Comparison of ENCODE assay signal across 8 cellular contexts in the genomic region with DNA sequence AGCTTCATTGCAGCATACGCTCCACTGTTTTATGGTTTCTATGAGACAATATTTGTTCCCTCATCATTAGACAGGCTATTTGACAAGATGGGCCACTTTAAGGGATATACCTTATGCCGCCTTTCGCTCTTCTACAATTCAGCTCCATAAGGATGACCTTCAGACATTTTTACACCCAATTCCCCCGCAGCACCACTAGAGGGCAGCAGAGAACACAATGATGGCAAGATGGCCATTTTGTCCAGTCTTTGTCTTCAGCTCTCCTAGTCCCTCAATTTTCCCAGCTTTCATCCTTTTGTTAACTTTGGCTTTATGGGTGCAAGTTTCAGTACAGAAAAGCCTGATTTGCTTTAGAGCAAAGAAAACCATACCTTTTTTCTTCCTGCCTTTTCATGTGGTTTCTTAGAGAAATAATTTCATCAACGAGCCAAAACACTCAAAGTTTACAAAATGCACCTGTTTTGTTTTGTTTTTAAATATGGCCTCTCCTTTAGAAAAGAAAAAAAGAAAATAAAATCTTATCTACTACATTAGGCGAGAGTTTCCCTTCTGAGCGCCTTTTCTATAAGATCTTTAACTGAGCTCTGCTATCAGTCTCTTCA.
DNase-seq lines count a peak whose midpoint lies in the region; ATAC-seq and TF ChIP-seq lines count a peak whose summit lies in the region.

No MANE protein-coding gene starts in this region.

- no peak overlapping the region for H3K4ac ChIP-seq in mesenchymal stem cell (ENCODE audit: low read depth in 1 of 2, low read length in 2 of 2)

- DNase-seq in DMS153 (lab: John Stamatoyannopoulos, UW) (peak; percentile 41), NCI-H345 (lab: John Stamatoyannopoulos, UW) (peak; percentile 71), dorsolateral prefrontal cortex (peak; percentile 53 to 88 (median 63)), mesenchymal stem cell (peak; percentile 58)
- peak; percentile 22 to 30 for DNase-seq in activated CD4-positive, alpha-beta T cell treated with anti-CD3 and anti-CD28 coated beads for 4 hours
- peak; percentile 8 to 29 for DNase-seq in stimulated activated CD8-positive, alpha-beta memory T cell treated with anti-CD3 and anti-CD28 coated beads, Interleukin-4, amount 100 ng/mL, for 1 hour (ENCODE audit: low read depth in 2 of 2, low spot score in 1 of 2)

- peak; percentile 68 for ATAC-seq in HG02759 (IDR thresholded peaks at IDR 0.05; ENCODE audit: unreplicated experiment)
- no peak for ATAC-seq in GM21528 (IDR thresholded peaks at IDR 0.05; ENCODE audit: low FRiP score, unreplicated experiment)

- no peak overlapping the region for H3K4me2 ChIP-seq in mesenchymal stem cell (ENCODE audit: low read length, poor library complexity, severe bottlenecking)

- intact Hi-C loops in dorsolateral prefrontal cortex (cut with DNase I), result loop anchor here (2.0 to 5.0 kb wide), 3 partner anchors 721 to 831 kb away; no protein-coding TSS in a partner anchor

- H2AK5ac ChIP-seq in mesenchymal stem cell (ENCODE audit: low read length, severe bottlenecking), result no peak overlapping the region

- H3K18ac ChIP-seq in mesenchymal stem cell (ENCODE audit: low read depth in 1 of 2, low read length in 2 of 2), result no peak overlapping the region

- H3K9me3 ChIP-seq in mesenchymal stem cell (ENCODE audit: control insufficient read depth, low read length), result no peaks in the 10 kb centered on the region

- no peak overlapping the region for H3K4me3 ChIP-seq in dorsolateral prefrontal cortex
- no peak overlapping the region for H3K4me3 ChIP-seq in mesenchymal stem cell (ENCODE audit: insufficient read depth in 1 of 2, low read depth in 1 of 2, low read length in 2 of 2)

- no peaks in the 10 kb centered on the region for H3K4me1 ChIP-seq in mesenchymal stem cell (ENCODE audit: control insufficient read depth, insufficient read depth, low read depth, low read length)

- H3K27ac ChIP-seq in dorsolateral prefrontal cortex (no peak overlapping the region), mesenchymal stem cell (ENCODE audit: low read length, poor library complexity, severe bottlenecking) (no peak overlapping the region)

- H3K79me1 ChIP-seq in mesenchymal stem cell (replicated peaks; ENCODE audit: low read length, poor library complexity, severe bottlenecking), result no peaks in the 10 kb centered on the region

- TF ChIP-seq CTCF in dorsolateral prefrontal cortex (IDR thresholded peaks at IDR 0.05 in 54 of 56, conservative IDR thresholded peaks at IDR 0.05 in 2 of 56; ENCODE audit: low read depth in 1 of 56, partially characterized antibody in 56 of 56), result peak; percentile 84 to 99 (median 94)

- H3K27me3 ChIP-seq in dorsolateral prefrontal cortex (no peaks in the 10 kb centered on the region), mesenchymal stem cell (ENCODE audit: control insufficient read depth in 1 of 2, insufficient read depth in 1 of 2, low read length in 2 of 2) (peaks cover 5 to 8% of the 10 kb centered on the region in 2 experiments)

- H2BK5ac ChIP-seq in mesenchymal stem cell (ENCODE audit: low read depth, low read length, poor library complexity, severe bottlenecking), result no peak overlapping the region

- H2BK120ac ChIP-seq in mesenchymal stem cell (ENCODE audit: low read depth, low read length), result no peak overlapping the region

- WGBS in mesenchymal stem cell, result 43% methylated on average over 6 of the region's 7 CpGs

- no peak overlapping the region for H2BK12ac ChIP-seq in mesenchymal stem cell (ENCODE audit: low read length in 2 of 2)

- H3K36me3 ChIP-seq in mesenchymal stem cell (ENCODE audit: control insufficient read depth in 1 of 2, insufficient read depth in 2 of 2, low read depth in 1 of 2, low read length in 2 of 2), result no peaks in the 10 kb centered on the region

- H4K8ac ChIP-seq in mesenchymal stem cell (ENCODE audit: low read length), result no peak overlapping the region

- no peak overlapping the region for H3K9ac ChIP-seq in mesenchymal stem cell (ENCODE audit: low read length)

- H2BK15ac ChIP-seq in mesenchymal stem cell (ENCODE audit: low read depth, poor library complexity, severe bottlenecking), result no peak overlapping the region

- no peak overlapping the region for H4K91ac ChIP-seq in mesenchymal stem cell (ENCODE audit: low read length)

- H2AFZ ChIP-seq in mesenchymal stem cell (ENCODE audit: low read depth, low read length), result no peak overlapping the region

- H3K23ac ChIP-seq in mesenchymal stem cell (ENCODE audit: low read length in 2 of 2), result no peak overlapping the region

- no peak overlapping the region for H3K14ac ChIP-seq in mesenchymal stem cell (ENCODE audit: low read length in 2 of 2)

Comparison
In these comparisons a context has a peak if more than half of its experiments do, and no peak if none do; other contexts are left out.
1. DNase-seq: peak in every context shown above with its lines; median percentile 71 in NCI-H345; 63 in dorsolateral prefrontal cortex; 58 in mesenchymal stem cell; 41 in DMS153; 26 in activated CD4-positive, alpha-beta T cell treated with anti-CD3 and anti-CD28 coated beads for 4 hours; 18 in stimulated activated CD8-positive, alpha-beta memory T cell treated with anti-CD3 and anti-CD28 coated beads, Interleukin-4, amount 100 ng/mL, for 1 hour.